Comparison of ENCODE assay signal across 1 cellular context in the genomic region with DNA sequence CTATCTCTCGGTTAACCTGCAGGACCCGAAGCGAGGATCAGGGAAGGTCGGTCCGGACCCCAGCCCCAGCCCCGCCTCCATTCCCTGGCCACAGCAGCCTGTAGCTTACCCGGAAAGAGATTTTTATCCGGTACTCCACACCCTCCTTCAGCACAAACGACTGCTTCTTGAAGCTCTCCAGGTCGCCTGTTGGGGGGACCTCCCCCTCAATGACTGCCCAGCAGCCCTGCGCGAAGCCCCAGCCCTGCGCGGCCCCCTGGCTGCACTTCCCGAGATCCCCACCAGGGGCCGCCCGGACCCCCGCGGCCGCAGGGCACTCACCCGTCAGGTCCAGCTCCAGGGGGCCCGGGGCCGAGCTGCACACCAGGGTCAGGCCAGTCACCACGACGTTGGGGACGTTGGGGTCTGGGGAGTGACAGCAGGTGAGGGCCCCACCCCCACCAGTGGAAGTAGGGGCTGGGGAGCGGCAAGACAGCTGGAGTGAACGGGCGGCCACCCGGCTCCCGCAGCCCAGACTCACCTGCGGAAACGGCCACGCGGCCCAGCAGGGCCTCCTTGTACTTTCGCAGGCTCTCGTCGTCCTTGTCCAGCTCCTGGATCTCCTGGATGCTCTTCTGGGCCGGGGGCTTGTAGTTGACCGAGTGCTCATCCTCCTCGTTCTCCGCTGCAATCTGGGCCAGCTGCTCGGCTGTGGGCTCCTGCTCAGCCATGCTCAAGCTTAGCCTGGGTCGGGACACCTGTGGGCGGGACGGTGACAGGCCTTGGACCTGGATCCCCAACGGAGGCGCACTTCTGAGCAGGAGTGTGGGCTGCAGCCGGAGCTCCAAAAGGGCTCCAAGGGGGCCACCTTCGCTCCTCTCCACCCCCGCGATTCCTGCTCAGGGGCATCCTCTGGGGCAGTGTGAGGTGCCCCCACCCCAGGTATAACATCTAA.
TF ChIP-seq lines count a peak whose summit lies in the region.

No MANE protein-coding gene starts in this region.

TF ChIP-seq in K562, 482 proteins besides CTCF, POLR2A, EP300 and RAD21 (continued from another document and continues in another):
- TF ChIP-seq, protein P1, sequence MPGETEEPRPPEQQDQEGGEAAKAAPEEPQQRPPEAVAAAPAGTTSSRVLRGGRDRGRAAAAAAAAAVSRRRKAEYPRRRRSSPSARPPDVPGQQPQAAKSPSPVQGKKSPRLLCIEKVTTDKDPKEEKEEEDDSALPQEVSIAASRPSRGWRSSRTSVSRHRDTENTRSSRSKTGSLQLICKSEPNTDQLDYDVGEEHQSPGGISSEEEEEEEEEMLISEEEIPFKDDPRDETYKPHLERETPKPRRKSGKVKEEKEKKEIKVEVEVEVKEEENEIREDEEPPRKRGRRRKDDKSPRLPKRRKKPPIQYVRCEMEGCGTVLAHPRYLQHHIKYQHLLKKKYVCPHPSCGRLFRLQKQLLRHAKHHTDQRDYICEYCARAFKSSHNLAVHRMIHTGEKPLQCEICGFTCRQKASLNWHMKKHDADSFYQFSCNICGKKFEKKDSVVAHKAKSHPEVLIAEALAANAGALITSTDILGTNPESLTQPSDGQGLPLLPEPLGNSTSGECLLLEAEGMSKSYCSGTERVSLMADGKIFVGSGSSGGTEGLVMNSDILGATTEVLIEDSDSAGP (CRISPR knock-in tag; IDR thresholded peaks at IDR 0.05): no peak
- TF ChIP-seq CEBPG (CRISPR knock-in tag; IDR thresholded peaks at IDR 0.05) (no peak), CEBPG (tag; conservative IDR thresholded peaks at IDR 0.05 in 1 of 2, IDR thresholded peaks at IDR 0.05 in 1 of 2) (no peak), CEBPB (tag; IDR thresholded peaks at IDR 0.05) (no peak), NCOA6 (IDR thresholded peaks at IDR 0.05) (no peak), SUPT5H (IDR thresholded peaks at IDR 0.05) (peak; percentile 20; the same call in 1 of the 2 replicates), KDM2B (CRISPR knock-in tag; IDR thresholded peaks at IDR 0.05) (peak; percentile 87; the same call in 1 of the 2 replicates), TCF3 (CRISPR knock-in tag; IDR thresholded peaks at IDR 0.05) (no peak; the same call in 1 of the 2 replicates), U2AF2 (optimal IDR thresholded peaks at IDR 0.05; ENCODE audit: low read depth, low read length) (no peak), ETV6 (IDR thresholded peaks at IDR 0.05; ENCODE audit: borderline replicate concordance in 1 of 2, low read depth in 2 of 2, low read length in 1 of 2) (no peak), ETV6 (CRISPR knock-in tag; IDR thresholded peaks at IDR 0.05; ENCODE audit: borderline replicate concordance) (no peak), HMG20A (CRISPR knock-in tag; conservative IDR thresholded peaks at IDR 0.05) (no peak), SIN3A (IDR thresholded peaks at IDR 0.05; ENCODE audit: borderline replicate concordance in 2 of 2, control insufficient read depth in 1 of 2, low read depth in 2 of 2, low read length in 2 of 2) (peak in 1 of 2 experiments; percentile 62; a peak in 1 of 4 replicates), ZEB2 (IDR thresholded peaks at IDR 0.05) (no peak), HNRNPL (IDR thresholded peaks at IDR 0.05; ENCODE audit: low read depth, low read length) (no peak), HDAC8 (tag; IDR thresholded peaks at IDR 0.05) (no peak), TOE1 (IDR thresholded peaks at IDR 0.05; ENCODE audit: borderline replicate concordance) (0 out of 2 replicates have a peak, but pooled peaks have one; percentile 58), TOE1 (CRISPR knock-in tag; IDR thresholded peaks at IDR 0.05; ENCODE audit: borderline replicate concordance, low read depth) (no peak), KHSRP (IDR thresholded peaks at IDR 0.05) (no peak), SPI1 (IDR thresholded peaks at IDR 0.05; ENCODE audit: borderline replicate concordance, low read depth, low read length) (peak; percentile 16; the same call in 1 of the 2 replicates), ZNF354B (CRISPR knock-in tag; IDR thresholded peaks at IDR 0.05) (no peak), HNRNPLL (IDR thresholded peaks at IDR 0.05; ENCODE audit: low read depth, low read length, poor library complexity, severe bottlenecking) (peak; percentile 21), BMI1 (IDR thresholded peaks at IDR 0.05; ENCODE audit: low read length) (no peak), MYNN (IDR thresholded peaks at IDR 0.05) (no peak), MYNN (CRISPR knock-in tag; IDR thresholded peaks at IDR 0.05) (no peak; the same call in 1 of the 2 replicates), MIER1 (IDR thresholded peaks at IDR 0.05; ENCODE audit: low read depth) (no peak), ZBTB7A (IDR thresholded peaks at IDR 0.05; ENCODE audit: borderline replicate concordance, control insufficient read depth, low read depth, low read length) (peak; percentile 97), MAFK (IDR thresholded peaks at IDR 0.05; ENCODE audit: low read length) (no peak), ZNF174 (CRISPR knock-in tag; IDR thresholded peaks at IDR 0.05) (no peak), SMARCC2 (IDR thresholded peaks at IDR 0.05; ENCODE audit: low read depth) (no peak), MEF2A (IDR thresholded peaks at IDR 0.05; ENCODE audit: control insufficient read depth, low read depth, low read length) (no peak), BHLHE40 (IDR thresholded peaks at IDR 0.05; ENCODE audit: low read length) (no peak), CBFA2T2 (conservative IDR thresholded peaks at IDR 0.05) (no peak), SIX5 (IDR thresholded peaks at IDR 0.05; ENCODE audit: borderline replicate concordance in 1 of 2, insufficient read depth in 1 of 2, low read depth in 1 of 2, low read length in 2 of 2) (no peak), ZNF175 (CRISPR knock-in tag; IDR thresholded peaks at IDR 0.05; ENCODE audit: low read depth) (no peak), RBM15 (IDR thresholded peaks at IDR 0.05; ENCODE audit: insufficient read depth, low read length) (no peak), HDAC2 (IDR thresholded peaks at IDR 0.05) (peak; percentile 7; the same call in 1 of the 2 replicates), MCM7 (IDR thresholded peaks at IDR 0.05) (no peak), ZBED1 (IDR thresholded peaks at IDR 0.05) (no peak), FUS (optimal IDR thresholded peaks at IDR 0.05; ENCODE audit: low read depth, low read length) (no peak), BRCA1 (IDR thresholded peaks at IDR 0.05) (no peak), BRCA1 (CRISPR knock-in tag; IDR thresholded peaks at IDR 0.05) (0 out of 2 replicates have a peak, but pooled peaks have one; percentile 34), NR2C1 (IDR thresholded peaks at IDR 0.05) (no peak), NR2C1 (tag; IDR thresholded peaks at IDR 0.05) (no peak), GATAD2B (IDR thresholded peaks at IDR 0.05; ENCODE audit: borderline replicate concordance) (0 out of 2 replicates have a peak, but pooled peaks have one; percentile 41), MEIS2 (IDR thresholded peaks at IDR 0.05; ENCODE audit: partially characterized antibody) (no peak), LEF1 (IDR thresholded peaks at IDR 0.05) (no peak), PHB2 (IDR thresholded peaks at IDR 0.05; ENCODE audit: low read depth) (no peak)
- TF ChIP-seq, protein P2, sequence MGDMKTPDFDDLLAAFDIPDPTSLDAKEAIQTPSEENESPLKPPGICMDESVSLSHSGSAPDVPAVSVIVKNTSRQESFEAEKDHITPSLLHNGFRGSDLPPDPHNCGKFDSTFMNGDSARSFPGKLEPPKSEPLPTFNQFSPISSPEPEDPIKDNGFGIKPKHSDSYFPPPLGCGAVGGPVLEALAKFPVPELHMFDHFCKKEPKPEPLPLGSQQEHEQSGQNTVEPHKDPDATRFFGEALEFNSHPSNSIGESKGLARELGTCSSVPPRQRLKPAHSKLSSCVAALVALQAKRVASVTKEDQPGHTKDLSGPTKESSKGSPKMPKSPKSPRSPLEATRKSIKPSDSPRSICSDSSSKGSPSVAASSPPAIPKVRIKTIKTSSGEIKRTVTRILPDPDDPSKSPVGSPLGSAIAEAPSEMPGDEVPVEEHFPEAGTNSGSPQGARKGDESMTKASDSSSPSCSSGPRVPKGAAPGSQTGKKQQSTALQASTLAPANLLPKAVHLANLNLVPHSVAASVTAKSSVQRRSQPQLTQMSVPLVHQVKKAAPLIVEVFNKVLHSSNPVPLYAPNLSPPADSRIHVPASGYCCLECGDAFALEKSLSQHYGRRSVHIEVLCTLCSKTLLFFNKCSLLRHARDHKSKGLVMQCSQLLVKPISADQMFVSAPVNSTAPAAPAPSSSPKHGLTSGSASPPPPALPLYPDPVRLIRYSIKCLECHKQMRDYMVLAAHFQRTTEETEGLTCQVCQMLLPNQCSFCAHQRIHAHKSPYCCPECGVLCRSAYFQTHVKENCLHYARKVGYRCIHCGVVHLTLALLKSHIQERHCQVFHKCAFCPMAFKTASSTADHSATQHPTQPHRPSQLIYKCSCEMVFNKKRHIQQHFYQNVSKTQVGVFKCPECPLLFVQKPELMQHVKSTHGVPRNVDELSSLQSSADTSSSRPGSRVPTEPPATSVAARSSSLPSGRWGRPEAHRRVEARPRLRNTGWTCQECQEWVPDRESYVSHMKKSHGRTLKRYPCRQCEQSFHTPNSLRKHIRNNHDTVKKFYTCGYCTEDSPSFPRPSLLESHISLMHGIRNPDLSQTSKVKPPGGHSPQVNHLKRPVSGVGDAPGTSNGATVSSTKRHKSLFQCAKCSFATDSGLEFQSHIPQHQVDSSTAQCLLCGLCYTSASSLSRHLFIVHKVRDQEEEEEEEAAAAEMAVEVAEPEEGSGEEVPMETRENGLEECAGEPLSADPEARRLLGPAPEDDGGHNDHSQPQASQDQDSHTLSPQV (IDR thresholded peaks at IDR 0.05): 0 out of 2 replicates have a peak, but pooled peaks have one; percentile 35
- TF ChIP-seq, protein P3, sequence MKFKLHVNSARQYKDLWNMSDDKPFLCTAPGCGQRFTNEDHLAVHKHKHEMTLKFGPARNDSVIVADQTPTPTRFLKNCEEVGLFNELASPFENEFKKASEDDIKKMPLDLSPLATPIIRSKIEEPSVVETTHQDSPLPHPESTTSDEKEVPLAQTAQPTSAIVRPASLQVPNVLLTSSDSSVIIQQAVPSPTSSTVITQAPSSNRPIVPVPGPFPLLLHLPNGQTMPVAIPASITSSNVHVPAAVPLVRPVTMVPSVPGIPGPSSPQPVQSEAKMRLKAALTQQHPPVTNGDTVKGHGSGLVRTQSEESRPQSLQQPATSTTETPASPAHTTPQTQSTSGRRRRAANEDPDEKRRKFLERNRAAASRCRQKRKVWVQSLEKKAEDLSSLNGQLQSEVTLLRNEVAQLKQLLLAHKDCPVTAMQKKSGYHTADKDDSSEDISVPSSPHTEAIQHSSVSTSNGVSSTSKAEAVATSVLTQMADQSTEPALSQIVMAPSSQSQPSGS (CRISPR knock-in tag; IDR thresholded peaks at IDR 0.05): no peak
- TF ChIP-seq, protein P4, sequence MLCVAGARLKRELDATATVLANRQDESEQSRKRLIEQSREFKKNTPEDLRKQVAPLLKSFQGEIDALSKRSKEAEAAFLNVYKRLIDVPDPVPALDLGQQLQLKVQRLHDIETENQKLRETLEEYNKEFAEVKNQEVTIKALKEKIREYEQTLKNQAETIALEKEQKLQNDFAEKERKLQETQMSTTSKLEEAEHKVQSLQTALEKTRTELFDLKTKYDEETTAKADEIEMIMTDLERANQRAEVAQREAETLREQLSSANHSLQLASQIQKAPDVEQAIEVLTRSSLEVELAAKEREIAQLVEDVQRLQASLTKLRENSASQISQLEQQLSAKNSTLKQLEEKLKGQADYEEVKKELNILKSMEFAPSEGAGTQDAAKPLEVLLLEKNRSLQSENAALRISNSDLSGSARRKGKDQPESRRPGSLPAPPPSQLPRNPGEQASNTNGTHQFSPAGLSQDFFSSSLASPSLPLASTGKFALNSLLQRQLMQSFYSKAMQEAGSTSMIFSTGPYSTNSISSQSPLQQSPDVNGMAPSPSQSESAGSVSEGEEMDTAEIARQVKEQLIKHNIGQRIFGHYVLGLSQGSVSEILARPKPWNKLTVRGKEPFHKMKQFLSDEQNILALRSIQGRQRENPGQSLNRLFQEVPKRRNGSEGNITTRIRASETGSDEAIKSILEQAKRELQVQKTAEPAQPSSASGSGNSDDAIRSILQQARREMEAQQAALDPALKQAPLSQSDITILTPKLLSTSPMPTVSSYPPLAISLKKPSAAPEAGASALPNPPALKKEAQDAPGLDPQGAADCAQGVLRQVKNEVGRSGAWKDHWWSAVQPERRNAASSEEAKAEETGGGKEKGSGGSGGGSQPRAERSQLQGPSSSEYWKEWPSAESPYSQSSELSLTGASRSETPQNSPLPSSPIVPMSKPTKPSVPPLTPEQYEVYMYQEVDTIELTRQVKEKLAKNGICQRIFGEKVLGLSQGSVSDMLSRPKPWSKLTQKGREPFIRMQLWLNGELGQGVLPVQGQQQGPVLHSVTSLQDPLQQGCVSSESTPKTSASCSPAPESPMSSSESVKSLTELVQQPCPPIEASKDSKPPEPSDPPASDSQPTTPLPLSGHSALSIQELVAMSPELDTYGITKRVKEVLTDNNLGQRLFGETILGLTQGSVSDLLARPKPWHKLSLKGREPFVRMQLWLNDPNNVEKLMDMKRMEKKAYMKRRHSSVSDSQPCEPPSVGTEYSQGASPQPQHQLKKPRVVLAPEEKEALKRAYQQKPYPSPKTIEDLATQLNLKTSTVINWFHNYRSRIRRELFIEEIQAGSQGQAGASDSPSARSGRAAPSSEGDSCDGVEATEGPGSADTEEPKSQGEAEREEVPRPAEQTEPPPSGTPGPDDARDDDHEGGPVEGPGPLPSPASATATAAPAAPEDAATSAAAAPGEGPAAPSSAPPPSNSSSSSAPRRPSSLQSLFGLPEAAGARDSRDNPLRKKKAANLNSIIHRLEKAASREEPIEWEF (CRISPR knock-in tag; IDR thresholded peaks at IDR 0.05): no peak
- TF ChIP-seq, protein P5, sequence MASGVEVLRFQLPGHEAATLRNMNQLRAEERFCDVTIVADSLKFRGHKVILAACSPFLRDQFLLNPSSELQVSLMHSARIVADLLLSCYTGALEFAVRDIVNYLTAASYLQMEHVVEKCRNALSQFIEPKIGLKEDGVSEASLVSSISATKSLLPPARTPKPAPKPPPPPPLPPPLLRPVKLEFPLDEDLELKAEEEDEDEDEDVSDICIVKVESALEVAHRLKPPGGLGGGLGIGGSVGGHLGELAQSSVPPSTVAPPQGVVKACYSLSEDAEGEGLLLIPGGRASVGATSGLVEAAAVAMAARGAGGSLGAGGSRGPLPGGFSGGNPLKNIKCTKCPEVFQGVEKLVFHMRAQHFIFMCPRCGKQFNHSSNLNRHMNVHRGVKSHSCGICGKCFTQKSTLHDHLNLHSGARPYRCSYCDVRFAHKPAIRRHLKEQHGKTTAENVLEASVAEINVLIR (CRISPR knock-in tag; IDR thresholded peaks at IDR 0.05): no peak
- TF ChIP-seq, protein P6, sequence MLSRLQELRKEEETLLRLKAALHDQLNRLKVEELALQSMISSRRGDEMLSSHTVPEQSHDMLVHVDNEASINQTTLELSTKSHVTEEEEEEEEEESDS (CRISPR knock-in tag; IDR thresholded peaks at IDR 0.05): no peak
- TF ChIP-seq, protein P7, sequence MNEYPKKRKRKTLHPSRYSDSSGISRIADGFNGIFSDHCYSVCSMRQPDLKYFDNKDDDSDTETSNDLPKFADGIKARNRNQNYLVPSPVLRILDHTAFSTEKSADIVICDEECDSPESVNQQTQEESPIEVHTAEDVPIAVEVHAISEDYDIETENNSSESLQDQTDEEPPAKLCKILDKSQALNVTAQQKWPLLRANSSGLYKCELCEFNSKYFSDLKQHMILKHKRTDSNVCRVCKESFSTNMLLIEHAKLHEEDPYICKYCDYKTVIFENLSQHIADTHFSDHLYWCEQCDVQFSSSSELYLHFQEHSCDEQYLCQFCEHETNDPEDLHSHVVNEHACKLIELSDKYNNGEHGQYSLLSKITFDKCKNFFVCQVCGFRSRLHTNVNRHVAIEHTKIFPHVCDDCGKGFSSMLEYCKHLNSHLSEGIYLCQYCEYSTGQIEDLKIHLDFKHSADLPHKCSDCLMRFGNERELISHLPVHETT (CRISPR knock-in tag; conservative IDR thresholded peaks at IDR 0.05 in 1 of 2, IDR thresholded peaks at IDR 0.05 in 1 of 2): peak in 1 of 2 experiments; percentile 20; a peak in 1 of 4 replicates
